ENCODE assay signal across 1 cellular context in the genomic region with DNA sequence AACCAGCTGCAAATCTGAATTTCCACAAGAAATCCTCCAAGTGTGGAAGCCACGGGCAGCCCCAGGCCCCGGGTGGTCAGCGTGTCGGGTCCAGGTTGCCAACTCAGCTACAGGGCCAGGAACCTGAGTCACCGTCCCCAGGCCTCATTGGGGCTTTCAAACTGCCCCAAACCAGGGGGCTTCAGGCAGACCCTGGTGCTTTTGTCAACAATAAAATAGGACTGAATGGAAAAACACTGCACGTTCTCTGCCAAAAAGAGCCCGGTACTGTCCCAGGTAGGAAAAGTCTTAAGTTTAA.
TF ChIP-seq lines count a peak whose summit lies in the region.

No MANE protein-coding gene starts in this region.

TF ChIP-seq in WTC11, 78 proteins besides CTCF, POLR2A, EP300 and RAD21 (continued from another document):
- TF ChIP-seq, protein P1, sequence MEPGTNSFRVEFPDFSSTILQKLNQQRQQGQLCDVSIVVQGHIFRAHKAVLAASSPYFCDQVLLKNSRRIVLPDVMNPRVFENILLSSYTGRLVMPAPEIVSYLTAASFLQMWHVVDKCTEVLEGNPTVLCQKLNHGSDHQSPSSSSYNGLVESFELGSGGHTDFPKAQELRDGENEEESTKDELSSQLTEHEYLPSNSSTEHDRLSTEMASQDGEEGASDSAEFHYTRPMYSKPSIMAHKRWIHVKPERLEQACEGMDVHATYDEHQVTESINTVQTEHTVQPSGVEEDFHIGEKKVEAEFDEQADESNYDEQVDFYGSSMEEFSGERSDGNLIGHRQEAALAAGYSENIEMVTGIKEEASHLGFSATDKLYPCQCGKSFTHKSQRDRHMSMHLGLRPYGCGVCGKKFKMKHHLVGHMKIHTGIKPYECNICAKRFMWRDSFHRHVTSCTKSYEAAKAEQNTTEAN (CRISPR knock-in tag; IDR thresholded peaks at IDR 0.05), result no peak
- TF ChIP-seq ZNF138 (CRISPR knock-in tag; conservative IDR thresholded peaks at IDR 0.05) (no peak), SMAD4 (CRISPR knock-in tag; IDR thresholded peaks at IDR 0.05) (no peak), ZNF512 (CRISPR knock-in tag; IDR thresholded peaks at IDR 0.05; ENCODE audit: borderline replicate concordance) (no peak), FOXK1 (CRISPR knock-in tag; IDR thresholded peaks at IDR 0.05) (no peak), EMX1 (CRISPR knock-in tag; IDR thresholded peaks at IDR 0.05) (no peak), MXD4 (CRISPR knock-in tag; IDR thresholded peaks at IDR 0.05; ENCODE audit: borderline replicate concordance) (no peak), AR (CRISPR knock-in tag; IDR thresholded peaks at IDR 0.05) (no peak), USF2 (CRISPR knock-in tag; IDR thresholded peaks at IDR 0.05) (no peak), TEAD4 (CRISPR knock-in tag; IDR thresholded peaks at IDR 0.05) (no peak)
- TF ChIP-seq, protein P2, sequence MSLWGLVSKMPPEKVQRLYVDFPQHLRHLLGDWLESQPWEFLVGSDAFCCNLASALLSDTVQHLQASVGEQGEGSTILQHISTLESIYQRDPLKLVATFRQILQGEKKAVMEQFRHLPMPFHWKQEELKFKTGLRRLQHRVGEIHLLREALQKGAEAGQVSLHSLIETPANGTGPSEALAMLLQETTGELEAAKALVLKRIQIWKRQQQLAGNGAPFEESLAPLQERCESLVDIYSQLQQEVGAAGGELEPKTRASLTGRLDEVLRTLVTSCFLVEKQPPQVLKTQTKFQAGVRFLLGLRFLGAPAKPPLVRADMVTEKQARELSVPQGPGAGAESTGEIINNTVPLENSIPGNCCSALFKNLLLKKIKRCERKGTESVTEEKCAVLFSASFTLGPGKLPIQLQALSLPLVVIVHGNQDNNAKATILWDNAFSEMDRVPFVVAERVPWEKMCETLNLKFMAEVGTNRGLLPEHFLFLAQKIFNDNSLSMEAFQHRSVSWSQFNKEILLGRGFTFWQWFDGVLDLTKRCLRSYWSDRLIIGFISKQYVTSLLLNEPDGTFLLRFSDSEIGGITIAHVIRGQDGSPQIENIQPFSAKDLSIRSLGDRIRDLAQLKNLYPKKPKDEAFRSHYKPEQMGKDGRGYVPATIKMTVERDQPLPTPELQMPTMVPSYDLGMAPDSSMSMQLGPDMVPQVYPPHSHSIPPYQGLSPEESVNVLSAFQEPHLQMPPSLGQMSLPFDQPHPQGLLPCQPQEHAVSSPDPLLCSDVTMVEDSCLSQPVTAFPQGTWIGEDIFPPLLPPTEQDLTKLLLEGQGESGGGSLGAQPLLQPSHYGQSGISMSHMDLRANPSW (CRISPR knock-in tag; conservative IDR thresholded peaks at IDR 0.05; ENCODE audit: low read depth), result no peak
